In genomic region chr14:77752799-77753516, GRCh38 we compare ENCODE assay signal across 13 cellular contexts. TPM values are rescaled to one million over a fixed set of nuclear protein-coding genes. Genes with fewer than 3 reads are reported as not detected.
DNase-seq lines count a peak whose midpoint lies in the region; ATAC-seq, FAIRE-seq and TF ChIP-seq lines count a peak whose summit lies in the region.
"Had no signal": no experiment of that assay in that cellular context is flagged by ENCODE, and none has a peak within 500 bp of the region (broad histone marks: within the 10 kb centered on the region; RNA-seq: fewer than 3 reads in every experiment).

No MANE protein-coding gene starts in this region.

- H3K4me2 ChIP-seq in DND-41 (ENCODE audit: insufficient read depth, low read length) (peak overlapping the region; percentile 24; the same call in 1 of the 2 replicates), GM12878 (ENCODE audit: control insufficient read depth, insufficient read depth) (no peak overlapping the region)

- H2AFZ ChIP-seq in DND-41 (ENCODE audit: low read depth, low read length) (no peak overlapping the region), GM12878 (ENCODE audit: control insufficient read depth, low read depth, low read length) (no peak overlapping the region)

- CTCF ChIA-PET in GM12878 (lab: Yijun Ruan, JAX), result interaction anchor here (1.2 to 2.5 kb wide), 3 partner anchors 8 to 37 kb away, joined by 3 to 9 read pairs (median 3); partner anchors contain the start of gene SNW1

- in situ Hi-C loops in GM12878 (cut with MboI), result no loop called here

- H3K27ac ChIP-seq in DND-41 (ENCODE audit: low read length) (no peak overlapping the region), GM12878 (ENCODE audit: control insufficient read depth, insufficient read depth) (no peak overlapping the region)
- H3K27ac ChIP-seq: epithelial cell of prostate, SJCRH30, upper lobe of left lung had no signal

- H3K9ac ChIP-seq in DND-41 (ENCODE audit: low read depth, low read length) (no peak overlapping the region), GM12878 (ENCODE audit: control insufficient read depth, insufficient read depth, low read length) (no peak overlapping the region)

- H3K79me2 ChIP-seq in DND-41 (ENCODE audit: insufficient read depth, low read length) (peaks cover 76% of the 10 kb centered on the region), GM12878 (ENCODE audit: control insufficient read depth, insufficient read depth, low read length) (peaks cover 16% of the 10 kb centered on the region)

- ATAC-seq in DND-41 (ENCODE audit: insufficient read depth, low read depth) (no peak), GM12878 (no peak), GM18511 (IDR thresholded peaks at IDR 0.05; ENCODE audit: unreplicated experiment) (no peak)
- ATAC-seq: gastrocnemius medialis had no signal

- WGBS in GM12878 (ENCODE audit: insufficient coverage, insufficient replicate concordance, low lambda C conversion rate, missing lambda C conversion rate), result 96% methylated on average over 3 of the region's 3 CpGs

- TF ChIP-seq CTCF in AG10803 (conservative IDR thresholded peaks at IDR 0.05; ENCODE audit: low read length), result no peak
- TF ChIP-seq CTCF in DND-41 (IDR thresholded peaks at IDR 0.05; ENCODE audit: borderline replicate concordance, extremely low read depth, low read length, poor library complexity, severe bottlenecking), result no peak
- no peak for TF ChIP-seq CTCF in GM12878 (IDR thresholded peaks at IDR 0.05 in 2 of 3, conservative IDR thresholded peaks at IDR 0.05 in 1 of 3; ENCODE audit: control insufficient read depth in 2 of 3, extremely low read depth in 1 of 3, insufficient read depth in 1 of 3, low read depth in 3 of 3, low read length in 3 of 3)

- H3K9me3 ChIP-seq in DND-41 (ENCODE audit: insufficient read depth, low read length, severe bottlenecking), result no peaks in the 10 kb centered on the region
- H3K9me3 ChIP-seq in GM12878 (replicated peaks; ENCODE audit: control insufficient read depth, insufficient read depth, low read length), result no peaks in the 10 kb centered on the region; the same call in 2 of the 3 replicates
- H3K9me3 ChIP-seq: gastrocnemius medialis, SJCRH30, upper lobe of left lung had no signal

- TF ChIP-seq POLR2A in GM12878 (IDR thresholded peaks at IDR 0.05; ENCODE audit: low read depth, low read length), result no peak

- peaks cover 39% of the 10 kb centered on the region for H4K20me1 ChIP-seq in DND-41 (ENCODE audit: insufficient read depth, low read length)
- H4K20me1 ChIP-seq in GM12878 (ENCODE audit: control insufficient read depth, insufficient read depth), result peaks cover 3% of the 10 kb centered on the region

- peaks cover 82% of the 10 kb centered on the region for H3K36me3 ChIP-seq in DND-41 (ENCODE audit: insufficient read depth, low read length)
- peaks cover 0 to 24% of the 10 kb centered on the region in 2 experiments; a peak in 2 of 4 replicates for H3K36me3 ChIP-seq in GM12878 (ENCODE audit: control insufficient read depth in 2 of 2, insufficient read depth in 2 of 2, low read length in 1 of 2)

- TSS peak; percentile 4 for BruUV-seq in GM12878 (replicated peaks; lab: Mats Ljungman, UMichigan)

- SMC1A ChIA-PET in GM12878 (lab: Charles Lee; ENCODE audit: uncharacterized antibody, unreplicated experiment), result interaction anchor here (0.7 to 1.4 kb wide), 6 partner anchors 9 to 294 kb away, joined by 3 read pairs; partner anchors contain the start of gene ADCK1

- RAD21 ChIA-PET in GM12878 (lab: Charles Lee; ENCODE audit: unreplicated experiment), result no interaction called here

- POLR2A ChIA-PET in GM12878 (lab: Charles Lee), result interaction anchor here (1.4 kb wide), 1 partner anchor 9 kb away, joined by 3 read pairs; no protein-coding TSS in a partner anchor

- intact Hi-C loops in GM12878 (cut with micrococcal nuclease; ENCODE audit: unreplicated experiment) (no loop called here), head of caudate nucleus (cut with DNase I) (no loop called here)

- no peak for TF ChIP-seq RAD21 in GM12878 (IDR thresholded peaks at IDR 0.05; ENCODE audit: insufficient read depth, low read depth, low read length)

- no peak overlapping the region for H3K4me3 ChIP-seq in AG10803 (ENCODE audit: low read length)
- no peak overlapping the region for H3K4me3 ChIP-seq in DND-41 (ENCODE audit: low read depth in 1 of 2, low read length in 2 of 2)
- no peak overlapping the region for H3K4me3 ChIP-seq in GM12878
- H3K4me3 ChIP-seq: gastrocnemius medialis, SJCRH30, upper lobe of left lung had no signal

- H3K4me1 ChIP-seq in DND-41 (ENCODE audit: insufficient read depth, low read length) (peaks cover 5% of the 10 kb centered on the region; the same call in 1 of the 2 replicates), GM12878 (ENCODE audit: control insufficient read depth, insufficient read depth, low read length) (no peaks in the 10 kb centered on the region)
- H3K4me1 ChIP-seq: SJCRH30 had no signal

- TF ChIP-seq EP300 in GM12878 (IDR thresholded peaks at IDR 0.05; ENCODE audit: borderline replicate concordance in 1 of 2, control insufficient read depth in 1 of 2, low read depth in 2 of 2, low read length in 2 of 2), result no peak

- DNase-seq in AG10803 (ENCODE audit: low read depth), result peak; percentile 2
- no peak for DNase-seq in DND-41
- DNase-seq in GM12878 (ENCODE audit: low read depth, low spot score), result no peak
- DNase-seq in head of caudate nucleus, result no peak
- no peak for DNase-seq in stimulated activated CD4-positive, alpha-beta T cell treated with anti-CD3 and anti-CD28 coated beads, Interleukin-4, amount 100 ng/mL, for 4 hours
- DNase-seq: dermis blood vessel endothelial cell; gastrocnemius medialis; HFFc6; SJCRH30; stimulated activated CD4-positive, alpha-beta T cell treated with anti-CD3 and anti-CD28 coated beads, Interleukin-1b, Interleukin-23, amount 100 ng/mL, for 48 hours; upper lobe of left lung had no signal

- no peaks in the 10 kb centered on the region for H3K27me3 ChIP-seq in DND-41 (ENCODE audit: insufficient read depth, low read length, poor library complexity)
- H3K27me3 ChIP-seq in GM12878 (replicated peaks in 1 of 2; ENCODE audit: control insufficient read depth in 2 of 2, insufficient read depth in 2 of 2, low read length in 1 of 2), result no peaks in the 10 kb centered on the region
- H3K27me3 ChIP-seq: gastrocnemius medialis, SJCRH30, upper lobe of left lung had no signal

- no peak for FAIRE-seq in GM12878 (lab: Jason Lieb, UNC)

RNA-seq across cellular contexts. Expression of gene SNW1, which starts 8.0 kb away (rescaled TPM):
- total RNA-seq in GM12878 (2013; cell fraction: nucleolus; rRNA removed), result 56.3 and 62.2 TPM in 2 replicates
- total RNA-seq in GM12878 (2014; rRNA removed) (57.5 and 60.9 TPM in 2 replicates), GM12878 (2014; rRNA removed; fragmentation: Illumina TruSeq; extraction: Trizol) (91.3 and 92.2 TPM in 2 replicates), GM12878 (2021) (74.8 and 75.2 TPM in 2 replicates)
- 102 TPM for polyA plus RNA-seq in GM12878 (2011; ENCODE audit: low read depth)
- polyA plus RNA-seq in GM12878 (2011; rRNA removed) (56.6 and 84.7 TPM in 2 replicates), GM12878 (2014; fragmentation: Illumina TruSeq; extraction: Trizol) (109 and 139 TPM in 2 replicates), GM12878 (2014; fragmentation: Nextera tagmentation; extraction: Ambion mirVana) (10 to 100 TPM; 73.7 to 86.8 TPM), GM12878 (2014; rRNA removed) (52.7 and 63.7 TPM in 2 replicates), GM12878 (2016; fragmentation: Nextera tagmentation; extraction: Ambion mirVana) (10 to 100 TPM; 76.6 to 83.1 TPM)
- polyA plus RNA-seq in GM12878 (2011; cell fraction: cytosol; rRNA removed), result 27.4 and 43.8 TPM in 2 replicates
- polyA plus RNA-seq in GM12878 (2011; cell fraction: nucleus; rRNA removed), result 25.5 and 35.5 TPM in 2 replicates
- polyA plus RNA-seq in GM12878 (2012), result 59.0 and 63.4 TPM in 2 replicates
- polyA minus RNA-seq in GM12878 (2011; rRNA and poly(A)+ RNA removed), result 28.5 and 34.3 TPM in 2 replicates
- 18.0 and 22.3 TPM in 2 replicates for polyA minus RNA-seq in GM12878 (2011; cell fraction: cytosol; rRNA and poly(A)+ RNA removed)
- 11.5 and 12.7 TPM in 2 replicates for polyA minus RNA-seq in GM12878 (2011; cell fraction: nucleus; rRNA and poly(A)+ RNA removed)

RNA-seq across cellular contexts. Expression of gene SLIRP, which starts 45.1 kb away (rescaled TPM):
- 32.2 and 35.3 TPM in 2 replicates for total RNA-seq in GM12878 (2013; cell fraction: nucleolus; rRNA removed)
- total RNA-seq in GM12878 (2014; rRNA removed) (287 and 375 TPM in 2 replicates), GM12878 (2014; rRNA removed; fragmentation: Illumina TruSeq; extraction: Trizol) (293 and 299 TPM in 2 replicates), GM12878 (2021) (196 and 198 TPM in 2 replicates)
- 63.8 TPM for polyA plus RNA-seq in GM12878 (2011; ENCODE audit: low read depth)
- polyA plus RNA-seq in GM12878 (2011; rRNA removed) (286 and 302 TPM in 2 replicates), GM12878 (2014; fragmentation: Illumina TruSeq; extraction: Trizol) (365 and 395 TPM in 2 replicates), GM12878 (2014; fragmentation: Nextera tagmentation; extraction: Ambion mirVana) (1,000 to 10,000 TPM; 1,396 to 1,510 TPM), GM12878 (2014; rRNA removed) (662 and 828 TPM in 2 replicates), GM12878 (2016; fragmentation: Nextera tagmentation; extraction: Ambion mirVana) (100 to 1,000 TPM; 934 to 946 TPM)
- polyA plus RNA-seq in GM12878 (2011; cell fraction: cytosol; rRNA removed), result 139 and 142 TPM in 2 replicates
- polyA plus RNA-seq in GM12878 (2011; cell fraction: nucleus; rRNA removed), result 106 and 131 TPM in 2 replicates
- 206 and 231 TPM in 2 replicates for polyA plus RNA-seq in GM12878 (2012)
- polyA minus RNA-seq in GM12878 (2011; rRNA and poly(A)+ RNA removed), result 75.5 and 78.8 TPM in 2 replicates
- 6.3 and 16.7 TPM in 2 replicates for polyA minus RNA-seq in GM12878 (2011; cell fraction: cytosol; rRNA and poly(A)+ RNA removed)
- polyA minus RNA-seq in GM12878 (2011; cell fraction: nucleus; rRNA and poly(A)+ RNA removed), result 14.0 and 21.8 TPM in 2 replicates

RNA-seq across cellular contexts. Expression of gene ALKBH1, which starts 45.1 kb away (rescaled TPM):
- total RNA-seq in GM12878 (2013; cell fraction: nucleolus; rRNA removed), result 11.3 and 11.7 TPM in 2 replicates
- 14.9 and 15.0 TPM in 2 replicates for total RNA-seq in GM12878 (2014; rRNA removed)
- 12.2 and 14.7 TPM in 2 replicates for total RNA-seq in GM12878 (2014; rRNA removed; fragmentation: Illumina TruSeq; extraction: Trizol)
- total RNA-seq in GM12878 (2021), result 15.4 and 18.9 TPM in 2 replicates
- polyA plus RNA-seq in GM12878 (2011; ENCODE audit: low read depth), result 3.0 TPM
- 24.1 and 27.0 TPM in 2 replicates for polyA plus RNA-seq in GM12878 (2011; rRNA removed)
- polyA plus RNA-seq in GM12878 (2011; cell fraction: cytosol; rRNA removed), result 17.6 and 18.5 TPM in 2 replicates
- 13.5 and 15.0 TPM in 2 replicates for polyA plus RNA-seq in GM12878 (2011; cell fraction: nucleus; rRNA removed)
- 7.8 and 8.1 TPM in 2 replicates for polyA plus RNA-seq in GM12878 (2012)
- polyA plus RNA-seq in GM12878 (2014; fragmentation: Illumina TruSeq; extraction: Trizol), result 19.7 and 23.1 TPM in 2 replicates
- polyA plus RNA-seq in GM12878 (2014; fragmentation: Nextera tagmentation; extraction: Ambion mirVana), result 1 to 10 TPM; 6.5 to 9.3 TPM
- polyA plus RNA-seq in GM12878 (2014; rRNA removed), result 13.5 and 15.2 TPM in 2 replicates
- 10 to 100 TPM; 19.8 to 23.4 TPM for polyA plus RNA-seq in GM12878 (2016; fragmentation: Nextera tagmentation; extraction: Ambion mirVana)
- 18.7 and 20.3 TPM in 2 replicates for polyA minus RNA-seq in GM12878 (2011; rRNA and poly(A)+ RNA removed)
- 4.0 and 7.5 TPM in 2 replicates for polyA minus RNA-seq in GM12878 (2011; cell fraction: cytosol; rRNA and poly(A)+ RNA removed)
- 5.3 and 6.9 TPM in 2 replicates for polyA minus RNA-seq in GM12878 (2011; cell fraction: nucleus; rRNA and poly(A)+ RNA removed)

RNA-seq across cellular contexts. Expression of gene ADCK1, which starts 47.0 kb away (rescaled TPM):
- 9.8 and 10.6 TPM in 2 replicates for total RNA-seq in GM12878 (2013; cell fraction: nucleolus; rRNA removed)
- 3.3 and 4.8 TPM in 2 replicates for total RNA-seq in GM12878 (2014; rRNA removed)
- 3.5 and 3.6 TPM in 2 replicates for total RNA-seq in GM12878 (2014; rRNA removed; fragmentation: Illumina TruSeq; extraction: Trizol)
- 6.2 and 6.9 TPM in 2 replicates for total RNA-seq in GM12878 (2021)
- polyA plus RNA-seq in GM12878 (2011; ENCODE audit: low read depth), result 2.6 TPM
- 2.1 and 3.3 TPM in 2 replicates for polyA plus RNA-seq in GM12878 (2011; rRNA removed)
- polyA plus RNA-seq in GM12878 (2011; cell fraction: cytosol; rRNA removed), result 4.7 and 6.8 TPM in 2 replicates
- polyA plus RNA-seq in GM12878 (2011; cell fraction: nucleus; rRNA removed), result 11.2 and 13.3 TPM in 2 replicates
- polyA plus RNA-seq in GM12878 (2012), result 2.9 and 3.5 TPM in 2 replicates
- 4.7 and 5.3 TPM in 2 replicates for polyA plus RNA-seq in GM12878 (2014; fragmentation: Illumina TruSeq; extraction: Trizol)
- 1 to 10 TPM; 3.5 to 3.6 TPM for polyA plus RNA-seq in GM12878 (2014; fragmentation: Nextera tagmentation; extraction: Ambion mirVana)
- polyA plus RNA-seq in GM12878 (2014; rRNA removed), result 6.4 and 7.6 TPM in 2 replicates
- polyA plus RNA-seq in GM12878 (2016; fragmentation: Nextera tagmentation; extraction: Ambion mirVana), result 1 to 10 TPM; 7.6 to 8.5 TPM
- 3.4 and 5.7 TPM in 2 replicates for polyA minus RNA-seq in GM12878 (2011; rRNA and poly(A)+ RNA removed)
- polyA minus RNA-seq in GM12878 (2011; cell fraction: cytosol; rRNA and poly(A)+ RNA removed), result 0.73 and 0.94 TPM in 2 replicates
- polyA minus RNA-seq in GM12878 (2011; cell fraction: nucleus; rRNA and poly(A)+ RNA removed), result 4.2 and 4.5 TPM in 2 replicates
